Comparison of ENCODE assay signal across 1 cellular context in genomic region chr10:55786461-55786860, GRCh38.
TF ChIP-seq lines count a peak whose summit lies in the region.

No MANE protein-coding gene starts in this region.

TF ChIP-seq in liver, 16 proteins besides CTCF, POLR2A, EP300 and RAD21 (continued from another document):
- TF ChIP-seq ZBTB33 (IDR thresholded peaks at IDR 0.05) = no peak
